Comparison of ENCODE assay signal across 1 cellular context in the genomic region with DNA sequence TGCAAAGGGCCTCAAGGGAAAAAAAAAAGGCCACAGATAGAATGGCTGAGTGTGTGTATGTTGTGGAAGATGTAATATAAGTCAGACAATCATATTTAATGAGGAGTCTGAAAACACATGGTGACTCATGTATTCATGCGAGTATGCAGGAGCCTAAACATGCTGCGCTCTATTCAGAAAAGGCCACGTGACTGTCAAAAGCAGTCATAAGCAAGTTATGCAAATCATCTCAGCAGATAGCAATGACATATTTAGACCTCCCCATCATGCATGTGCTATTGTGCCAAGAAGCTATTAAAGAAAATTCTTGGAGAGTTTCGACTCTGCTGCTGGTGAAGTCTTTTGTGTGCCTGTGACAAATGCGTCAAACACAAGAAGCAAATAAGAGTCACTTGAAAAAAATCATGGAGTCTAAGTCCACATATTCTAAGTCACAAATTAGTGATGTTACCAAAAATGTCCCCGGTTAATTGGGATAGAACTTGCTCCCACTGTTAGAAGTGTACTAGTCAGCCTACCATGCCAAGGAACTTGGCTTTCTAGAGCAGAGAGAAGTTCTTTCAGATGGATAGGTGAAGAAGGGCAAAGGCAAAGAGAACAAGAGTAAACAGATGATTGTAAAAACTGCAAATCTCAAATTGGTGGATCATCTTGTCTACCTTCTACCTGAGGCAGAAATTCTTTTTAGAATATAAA.
TF ChIP-seq lines count a peak whose summit lies in the region.

No MANE protein-coding gene starts in this region.

TF ChIP-seq in SK-N-SH, 30 proteins besides CTCF, POLR2A, EP300 and RAD21 (continued from another document):
- TF ChIP-seq, protein P1, sequence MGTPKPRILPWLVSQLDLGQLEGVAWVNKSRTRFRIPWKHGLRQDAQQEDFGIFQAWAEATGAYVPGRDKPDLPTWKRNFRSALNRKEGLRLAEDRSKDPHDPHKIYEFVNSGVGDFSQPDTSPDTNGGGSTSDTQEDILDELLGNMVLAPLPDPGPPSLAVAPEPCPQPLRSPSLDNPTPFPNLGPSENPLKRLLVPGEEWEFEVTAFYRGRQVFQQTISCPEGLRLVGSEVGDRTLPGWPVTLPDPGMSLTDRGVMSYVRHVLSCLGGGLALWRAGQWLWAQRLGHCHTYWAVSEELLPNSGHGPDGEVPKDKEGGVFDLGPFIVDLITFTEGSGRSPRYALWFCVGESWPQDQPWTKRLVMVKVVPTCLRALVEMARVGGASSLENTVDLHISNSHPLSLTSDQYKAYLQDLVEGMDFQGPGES (IDR thresholded peaks at IDR 0.05; ENCODE audit: low read depth, low read length) = no peak
- TF ChIP-seq GABPA (IDR thresholded peaks at IDR 0.05; ENCODE audit: low read depth) (no peak), ELF1 (IDR thresholded peaks at IDR 0.05) (no peak), NRF1 (IDR thresholded peaks at IDR 0.05; ENCODE audit: low read depth, low read length) (no peak), TEAD4 (IDR thresholded peaks at IDR 0.05; ENCODE audit: borderline replicate concordance, insufficient read depth) (peak; percentile 62; the same call in 1 of the 2 replicates), REST (IDR thresholded peaks at IDR 0.05; ENCODE audit: low read depth, low read length) (0 out of 2 replicates have a peak, but pooled peaks have one; percentile 12), MEF2A (IDR thresholded peaks at IDR 0.05; ENCODE audit: borderline replicate concordance, low read depth) (0 out of 2 replicates have a peak, but pooled peaks have one; percentile 9), YY1 (IDR thresholded peaks at IDR 0.05; ENCODE audit: low read depth) (no peak), RXRA (IDR thresholded peaks at IDR 0.05; ENCODE audit: borderline replicate concordance, low read depth) (no peak; the same call in 1 of the 2 replicates), TCF12 (IDR thresholded peaks at IDR 0.05) (peak; percentile 62), RCOR1 (IDR thresholded peaks at IDR 0.05; ENCODE audit: low read length) (no peak), EZH2phosphoT487 (IDR thresholded peaks at IDR 0.05; ENCODE audit: borderline replicate concordance, low read depth) (no peak), SIN3A (IDR thresholded peaks at IDR 0.05; ENCODE audit: borderline replicate concordance, low read depth, low read length) (0 out of 2 replicates have a peak, but pooled peaks have one; percentile 44), POLR2AphosphoS5 (IDR thresholded peaks at IDR 0.05; ENCODE audit: low read depth, low read length) (peak; percentile 35; the same call in 1 of the 2 replicates), MXI1 (IDR thresholded peaks at IDR 0.05; ENCODE audit: low read depth, low read length) (no peak)
- TF ChIP-seq, protein P2, sequence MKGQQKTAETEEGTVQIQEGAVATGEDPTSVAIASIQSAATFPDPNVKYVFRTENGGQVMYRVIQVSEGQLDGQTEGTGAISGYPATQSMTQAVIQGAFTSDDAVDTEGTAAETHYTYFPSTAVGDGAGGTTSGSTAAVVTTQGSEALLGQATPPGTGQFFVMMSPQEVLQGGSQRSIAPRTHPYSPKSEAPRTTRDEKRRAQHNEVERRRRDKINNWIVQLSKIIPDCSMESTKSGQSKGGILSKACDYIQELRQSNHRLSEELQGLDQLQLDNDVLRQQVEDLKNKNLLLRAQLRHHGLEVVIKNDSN (IDR thresholded peaks at IDR 0.05; ENCODE audit: borderline replicate concordance, low read depth) = peak; percentile 89
- TF ChIP-seq, protein P3, sequence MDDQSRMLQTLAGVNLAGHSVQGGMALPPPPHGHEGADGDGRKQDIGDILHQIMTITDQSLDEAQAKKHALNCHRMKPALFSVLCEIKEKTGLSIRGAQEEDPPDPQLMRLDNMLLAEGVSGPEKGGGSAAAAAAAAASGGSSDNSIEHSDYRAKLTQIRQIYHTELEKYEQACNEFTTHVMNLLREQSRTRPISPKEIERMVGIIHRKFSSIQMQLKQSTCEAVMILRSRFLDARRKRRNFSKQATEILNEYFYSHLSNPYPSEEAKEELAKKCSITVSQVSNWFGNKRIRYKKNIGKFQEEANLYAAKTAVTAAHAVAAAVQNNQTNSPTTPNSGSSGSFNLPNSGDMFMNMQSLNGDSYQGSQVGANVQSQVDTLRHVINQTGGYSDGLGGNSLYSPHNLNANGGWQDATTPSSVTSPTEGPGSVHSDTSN (IDR thresholded peaks at IDR 0.05) = peak; percentile 73
- TF ChIP-seq, protein P4, sequence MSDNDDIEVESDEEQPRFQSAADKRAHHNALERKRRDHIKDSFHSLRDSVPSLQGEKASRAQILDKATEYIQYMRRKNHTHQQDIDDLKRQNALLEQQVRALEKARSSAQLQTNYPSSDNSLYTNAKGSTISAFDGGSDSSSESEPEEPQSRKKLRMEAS (IDR thresholded peaks at IDR 0.05; ENCODE audit: low read depth) = peak; percentile 88
